20 cellular contexts compared by ENCODE assay signal in genomic region chr14:97021001-97021400, GRCh38.
DNase-seq lines count a peak whose midpoint lies in the region; ATAC-seq and TF ChIP-seq lines count a peak whose summit lies in the region.
"Had no signal": no experiment of that assay in that cellular context is flagged by ENCODE, and none has a peak within 500 bp of the region (broad histone marks: within the 10 kb centered on the region; RNA-seq: fewer than 3 reads in every experiment).

No MANE protein-coding gene starts in this region.

- TF ChIP-seq POLR2A in erythroblast (IDR thresholded peaks at IDR 0.05; ENCODE audit: low read length) = no peak

- intact Hi-C loops in activated T-helper 2 cell treated with anti-CD3 and anti-CD28 coated beads, Interferon-gamma antibody, Interleukin-2, Interleukin-4, amounts not matched to agents 10 μg/mL and 5 μg/mL and 100 μg/mL, durations not matched to agents 14 hours and 24 hours and 36 hours (cut with micrococcal nuclease) = no loop called here

- peaks cover 26 to 33% of the 10 kb centered on the region in 2 donors for H3K27me3 Mint-ChIP-seq in stimulated activated naive B cell treated with anti-CD40 and anti-IgM and Interleukin-4, amounts not matched to agents 10 μg/mL and 1 μg/mL and 100 μg/mL, for 72 hours
- H3K27me3 Mint-ChIP-seq in activated T-helper 2 cell treated with anti-CD3 and anti-CD28 coated beads, Interferon-gamma antibody, Interleukin-2, Interleukin-4, amounts not matched to agents 10 μg/mL and 5 μg/mL and 100 μg/mL, durations not matched to agents 14 hours and 24 hours and 36 hours (ENCODE audit: low read depth) = peaks cover 2% of the 10 kb centered on the region

- H3K4me1 Mint-ChIP-seq in stimulated activated naive B cell treated with anti-CD40 and anti-IgM and Interleukin-4, amounts not matched to agents 10 μg/mL and 1 μg/mL and 100 μg/mL, for 72 hours = peaks cover 9 to 17% of the 10 kb centered on the region in 2 donors
- H3K4me1 Mint-ChIP-seq in activated T-helper 2 cell treated with anti-CD3 and anti-CD28 coated beads, Interferon-gamma antibody, Interleukin-2, Interleukin-4, amounts not matched to agents 10 μg/mL and 5 μg/mL and 100 μg/mL, durations not matched to agents 14 hours and 24 hours and 36 hours (ENCODE audit: low read depth) = peaks cover 5% of the 10 kb centered on the region

- H3K4me3 Mint-ChIP-seq in stimulated activated naive B cell treated with anti-CD40 and anti-IgM and Interleukin-4, amounts not matched to agents 10 μg/mL and 1 μg/mL and 100 μg/mL, for 72 hours = no peak overlapping the region
- H3K4me3 Mint-ChIP-seq in activated T-helper 2 cell treated with anti-CD3 and anti-CD28 coated beads, Interferon-gamma antibody, Interleukin-2, Interleukin-4, amounts not matched to agents 10 μg/mL and 5 μg/mL and 100 μg/mL, durations not matched to agents 14 hours and 24 hours and 36 hours (ENCODE audit: low read depth) = no peak overlapping the region
- H3K4me3 Mint-ChIP-seq: neural progenitor cell; T-helper 2 cell treated with Interferon-gamma antibody and Interleukin-4, amounts not matched to agents 5 μg/mL and 100 μg/mL, for 36 hours had no signal

- peaks cover 3 to 4% of the 10 kb centered on the region in 2 donors for H3K36me3 Mint-ChIP-seq in stimulated activated naive B cell treated with anti-CD40 and anti-IgM and Interleukin-4, amounts not matched to agents 10 μg/mL and 1 μg/mL and 100 μg/mL, for 72 hours
- no peaks in the 10 kb centered on the region for H3K36me3 Mint-ChIP-seq in activated T-helper 2 cell treated with anti-CD3 and anti-CD28 coated beads, Interferon-gamma antibody, Interleukin-2, Interleukin-4, amounts not matched to agents 10 μg/mL and 5 μg/mL and 100 μg/mL, durations not matched to agents 14 hours and 24 hours and 36 hours (ENCODE audit: low read depth)
- H3K36me3 Mint-ChIP-seq: neural progenitor cell had no signal

- H3K27ac Mint-ChIP-seq in stimulated activated naive B cell treated with anti-CD40 and anti-IgM and Interleukin-4, amounts not matched to agents 10 μg/mL and 1 μg/mL and 100 μg/mL, for 72 hours = no peak overlapping the region
- no peak overlapping the region for H3K27ac Mint-ChIP-seq in activated T-helper 2 cell treated with anti-CD3 and anti-CD28 coated beads, Interferon-gamma antibody, Interleukin-2, Interleukin-4, amounts not matched to agents 10 μg/mL and 5 μg/mL and 100 μg/mL, durations not matched to agents 14 hours and 24 hours and 36 hours
- H3K27ac Mint-ChIP-seq: effector memory CD8-positive, alpha-beta T cell; neural progenitor cell; T-helper 2 cell treated with Interferon-gamma antibody and Interleukin-4, amounts not matched to agents 5 μg/mL and 100 μg/mL, for 36 hours had no signal

- no peaks in the 10 kb centered on the region for H3K9me3 Mint-ChIP-seq in stimulated activated naive B cell treated with anti-CD40 and anti-IgM and Interleukin-4, amounts not matched to agents 10 μg/mL and 1 μg/mL and 100 μg/mL, for 72 hours
- no peaks in the 10 kb centered on the region for H3K9me3 Mint-ChIP-seq in activated T-helper 2 cell treated with anti-CD3 and anti-CD28 coated beads, Interferon-gamma antibody, Interleukin-2, Interleukin-4, amounts not matched to agents 10 μg/mL and 5 μg/mL and 100 μg/mL, durations not matched to agents 14 hours and 24 hours and 36 hours
- H3K9me3 Mint-ChIP-seq: effector memory CD8-positive, alpha-beta T cell; T-helper 2 cell treated with Interferon-gamma antibody and Interleukin-4, amounts not matched to agents 5 μg/mL and 100 μg/mL, for 36 hours had no signal

- DNase-seq in SKM-1 treated with dmso at 0.1 percent for 144 hours (lab: John Stamatoyannopoulos, UW; ENCODE audit: unreplicated experiment) (peak; percentile 5), SKM-1 (lab: John Stamatoyannopoulos, UW; ENCODE audit: unreplicated experiment) (no peak), NOMO-1 treated with dmso at 0.1 percent for 144 hours (lab: John Stamatoyannopoulos, UW; ENCODE audit: unreplicated experiment) (peak; percentile 51), erythroblast (lab: John Stamatoyannopoulos, UW) (peak; percentile 3 to 8), mesenteric fat pad (ENCODE audit: low spot score) (no peak)
- no peak for DNase-seq in stimulated activated naive B cell treated with anti-CD40 and anti-IgM and Interleukin-4, amounts not matched to agents 10 μg/mL and 1 μg/mL and 100 μg/mL, for 72 hours
- no peak for DNase-seq in activated T-helper 2 cell treated with anti-CD3 and anti-CD28 coated beads, Interferon-gamma antibody, Interleukin-2, Interleukin-4, amounts not matched to agents 10 μg/mL and 5 μg/mL and 100 μg/mL, durations not matched to agents 14 hours and 24 hours and 36 hours (ENCODE audit: low spot score)
- DNase-seq: 8988T; activated CD4-positive, alpha-beta T cell treated with anti-CD3 and anti-CD28 coated beads for 4 hours; activated naive CD4-positive, alpha-beta T cell; effector memory CD8-positive, alpha-beta T cell; mammary epithelial cell; MM.1S; NCI-H2081 treated with DMSO at 0.1 percent for 48 hours; NCI-H524 treated with DMSO at 0.1 percent for 48 hours; SHP77 treated with DMSO at 0.1 percent for 48 hours; spleen had no signal

- ATAC-seq in stimulated activated naive B cell treated with anti-CD40 and anti-IgM and Interleukin-4, amounts not matched to agents 10 μg/mL and 1 μg/mL and 100 μg/mL, for 72 hours (replicated peaks) = peak; percentile 64 to 72
- ATAC-seq in HG03432 (IDR thresholded peaks at IDR 0.05; ENCODE audit: unreplicated experiment) = no peak
- ATAC-seq: effector memory CD8-positive, alpha-beta T cell had no signal

Comparison
In these comparisons a context has a peak if more than half of its experiments do, and no peak if none do; other contexts are left out.
1. DNase-seq: peak in SKM-1 treated with dmso at 0.1 percent for 144 hours (single experiment), NOMO-1 treated with dmso at 0.1 percent for 144 hours (single experiment) and erythroblast (2 of 2); none in SKM-1 (single experiment), stimulated activated naive B cell treated with anti-CD40 and anti-IgM and Interleukin-4, amounts not matched to agents 10 μg/mL and 1 μg/mL and 100 μg/mL, for 72 hours (single experiment), activated T-helper 2 cell treated with anti-CD3 and anti-CD28 coated beads, Interferon-gamma antibody, Interleukin-2, Interleukin-4, amounts not matched to agents 10 μg/mL and 5 μg/mL and 100 μg/mL, durations not matched to agents 14 hours and 24 hours and 36 hours (single experiment) and mesenteric fat pad (single experiment).